6 cellular contexts compared by ENCODE assay signal in the genomic region with DNA sequence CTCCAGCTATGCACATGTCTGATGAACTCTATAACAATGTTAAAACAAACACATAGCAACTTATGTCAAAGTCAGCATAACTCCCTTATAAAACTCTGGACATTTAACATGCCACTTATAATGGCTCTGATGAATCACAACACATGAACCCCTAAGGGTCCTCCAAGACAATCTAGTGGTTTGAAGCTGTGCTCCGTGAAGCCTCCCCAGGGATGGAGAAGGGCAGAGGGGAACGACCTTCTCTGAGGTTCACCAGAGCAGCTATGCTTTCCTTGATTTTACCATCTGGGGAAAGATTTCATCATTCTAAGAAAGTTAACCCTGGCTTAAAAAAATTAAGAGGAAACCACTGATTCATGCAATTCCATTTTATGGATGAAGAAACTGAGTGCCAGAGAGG.
"Had no signal": no experiment of that assay in that cellular context is flagged by ENCODE, and none has a peak within 500 bp of the region (broad histone marks: within the 10 kb centered on the region; RNA-seq: fewer than 3 reads in every experiment).

No MANE protein-coding gene starts in this region.

- DNase-seq: GM23248, GOT3, H7, HFFc6 had no signal

- ATAC-seq: HCT116, HepG2 had no signal
